ENCODE assay signal across 8 cellular contexts in genomic region chr3:139427283-139428060, GRCh38. TPM values are rescaled to one million over a fixed set of nuclear protein-coding genes. Genes with fewer than 3 reads are reported as not detected.
DNase-seq lines count a peak whose midpoint lies in the region; ATAC-seq and TF ChIP-seq lines count a peak whose summit lies in the region.

No MANE protein-coding gene starts in this region.

- H3K4me3 ChIP-seq in SK-N-SH (ENCODE audit: low read depth in 2 of 2, low read length in 1 of 2) (peak overlapping the region in 1 of 2 experiments; percentile 24; a peak in 1 of 4 replicates), esophagus muscularis mucosa (no peak overlapping the region)

- no peak overlapping the region for H3K9ac ChIP-seq in SK-N-SH

- intact Hi-C loops in esophagus muscularis mucosa (cut with DNase I) = loop anchor here (5.0 to 10.0 kb wide), 2 partner anchors 135 to 1437 kb away; no protein-coding TSS in a partner anchor

- H3K4me2 ChIP-seq in SK-N-SH = no peak overlapping the region

- H3K27ac Mint-ChIP-seq in natural killer cell treated with Interleukin-12 subunit alpha and Interleukin-12 subunit beta and Interleukin-15 and Interleukin-18, amount 100 ng/mL, for 72 hours = no peak overlapping the region

- no peaks in the 10 kb centered on the region for H3K27me3 Mint-ChIP-seq in natural killer cell treated with Interleukin-12 subunit alpha and Interleukin-12 subunit beta and Interleukin-15 and Interleukin-18, amount 100 ng/mL, for 72 hours

- POLR2A ChIA-PET in SK-N-SH (lab: Yijun Ruan, JAX) = interaction anchor here (1.4 kb wide), 1 partner anchor 134 kb away, joined by 6 read pairs; no protein-coding TSS in a partner anchor

- TF ChIP-seq POLR2A in esophagus muscularis mucosa (IDR thresholded peaks at IDR 0.05; ENCODE audit: low read depth) = no peak

- H3K36me3 ChIP-seq in SK-N-SH (replicated peaks in 1 of 2; ENCODE audit: control insufficient read depth in 1 of 2, insufficient read depth in 2 of 2, low read length in 1 of 2) (peaks cover 0 to 10% of the 10 kb centered on the region in 2 experiments), esophagus muscularis mucosa (peaks cover 0 to 33% (median 9%) of the 10 kb centered on the region in 4 donors)

- no peak overlapping the region for H2AFZ ChIP-seq in SK-N-SH (ENCODE audit: low read depth)

- no peaks in the 10 kb centered on the region for H3K79me2 ChIP-seq in SK-N-SH (ENCODE audit: insufficient read depth)

- no peaks in the 10 kb centered on the region for H3F3A ChIP-seq in SK-N-SH (replicated peaks; ENCODE audit: insufficient read depth)

- WGBS in SK-N-SH (ENCODE audit: low lambda C conversion rate) = 45% methylated on average over 7 of the region's 7 CpGs
- 43% methylated on average over 7 of the region's 7 CpGs for WGBS in esophagus muscularis mucosa

- in situ Hi-C loops in ACHN (cut with HindIII; ENCODE audit: low pct_ligation_motif_present, low pct_unique_long_range_greater_than_20kb, low sequenced_read_pairs) (no loop called here), GM13977 (cut with MboI; ENCODE audit: low pct_unique_long_range_greater_than_20kb, low sequenced_read_pairs, unreplicated experiment) (no loop called here)

- no peak overlapping the region for H3K27ac ChIP-seq in SK-N-SH (ENCODE audit: low read depth in 2 of 2, low read length in 1 of 2)
- no peak overlapping the region for H3K27ac ChIP-seq in esophagus muscularis mucosa (replicated peaks in 1 of 4)

- no peak overlapping the region for H3K4me3 Mint-ChIP-seq in natural killer cell treated with Interleukin-12 subunit alpha and Interleukin-12 subunit beta and Interleukin-15 and Interleukin-18, amount 100 ng/mL, for 72 hours

- no peaks in the 10 kb centered on the region for H3K4me1 ChIP-seq in SK-N-SH (ENCODE audit: control insufficient read depth in 1 of 2, insufficient read depth in 2 of 2, low read depth in 1 of 2, low read length in 1 of 2)
- no peaks in the 10 kb centered on the region for H3K4me1 ChIP-seq in esophagus muscularis mucosa

- CTCF ChIA-PET in SK-N-SH (lab: Yijun Ruan, JAX) = interaction anchor here (0.6 to 5.3 kb wide), 55 partner anchors 8 to 1431 kb away, joined by 3 to 141 read pairs (median 4); partner anchors contain the start of genes CLSTN2, COPB2 and RBP1

- peak; percentile 69 for DNase-seq in ACHN
- DNase-seq in GM13977 (ENCODE audit: low spot score) = peak; percentile 69
- peak; percentile 90 for DNase-seq in NCI-H146 (lab: John Stamatoyannopoulos, UW)
- DNase-seq in SK-N-SH = peak; percentile 69
- no peak for DNase-seq in esophagus muscularis mucosa (ENCODE audit: extremely low spot score)
- no peak for DNase-seq in natural killer cell treated with Interleukin-12 subunit alpha and Interleukin-12 subunit beta and Interleukin-15 and Interleukin-18, amount 100 ng/mL, for 72 hours (ENCODE audit: low spot score)
- DNase-seq in cortex of kidney (lab: John Stamatoyannopoulos, UW) = no peak

- peaks cover 0 to 4% of the 10 kb centered on the region in 2 donors for H3K4me1 Mint-ChIP-seq in natural killer cell treated with Interleukin-12 subunit alpha and Interleukin-12 subunit beta and Interleukin-15 and Interleukin-18, amount 100 ng/mL, for 72 hours (ENCODE audit: low read depth in 2 of 2)

- TF ChIP-seq CTCF in GM13977 (IDR thresholded peaks at IDR 0.05; ENCODE audit: extremely low read depth, insufficient read depth, missing control alignments) (peak; percentile 62), SK-N-SH (IDR thresholded peaks at IDR 0.05) (peak; percentile 90), esophagus muscularis mucosa (IDR thresholded peaks at IDR 0.05) (peak; percentile 68 to 78 (median 76))

- TF ChIP-seq RAD21 in SK-N-SH (IDR thresholded peaks at IDR 0.05; ENCODE audit: low read length) = peak; percentile 96

- ATAC-seq in HG02763 (IDR thresholded peaks at IDR 0.05; ENCODE audit: unreplicated experiment) = peak; percentile 65
- ATAC-seq in natural killer cell treated with Interleukin-12 subunit alpha and Interleukin-12 subunit beta and Interleukin-15 and Interleukin-18, amount 100 ng/mL, for 72 hours = peak; percentile 57 to 77

- no peaks in the 10 kb centered on the region for H3K9me3 Mint-ChIP-seq in natural killer cell treated with Interleukin-12 subunit alpha and Interleukin-12 subunit beta and Interleukin-15 and Interleukin-18, amount 100 ng/mL, for 72 hours

- no peaks in the 10 kb centered on the region for H3K9me3 ChIP-seq in SK-N-SH
- no peaks in the 10 kb centered on the region for H3K9me3 ChIP-seq in esophagus muscularis mucosa

- no peaks in the 10 kb centered on the region for H3K9me2 ChIP-seq in SK-N-SH

- H3K36me3 Mint-ChIP-seq in natural killer cell treated with Interleukin-12 subunit alpha and Interleukin-12 subunit beta and Interleukin-15 and Interleukin-18, amount 100 ng/mL, for 72 hours = no peaks in the 10 kb centered on the region

- H4K20me1 ChIP-seq in SK-N-SH (ENCODE audit: insufficient read depth) = no peaks in the 10 kb centered on the region

- H3K27me3 ChIP-seq in SK-N-SH (ENCODE audit: insufficient read depth) (no peaks in the 10 kb centered on the region), esophagus muscularis mucosa (no peaks in the 10 kb centered on the region)

- TF ChIP-seq EP300 in SK-N-SH (IDR thresholded peaks at IDR 0.05; ENCODE audit: borderline replicate concordance in 1 of 2, low read depth in 1 of 2, low read length in 1 of 2) (no peak), esophagus muscularis mucosa (IDR thresholded peaks at IDR 0.05) (no peak)

TF ChIP-seq in SK-N-SH, 30 proteins besides CTCF, POLR2A, EP300 and RAD21:
- TF ChIP-seq JUND (IDR thresholded peaks at IDR 0.05) (no peak), EZH2phosphoT487 (IDR thresholded peaks at IDR 0.05; ENCODE audit: borderline replicate concordance, low read depth) (no peak), NFIC (IDR thresholded peaks at IDR 0.05; ENCODE audit: borderline replicate concordance) (no peak), MEF2A (IDR thresholded peaks at IDR 0.05; ENCODE audit: borderline replicate concordance, low read depth) (no peak), CHD2 (IDR thresholded peaks at IDR 0.05; ENCODE audit: low read length, partially characterized antibody) (peak; percentile 29), TCF12 (IDR thresholded peaks at IDR 0.05) (no peak), MXI1 (IDR thresholded peaks at IDR 0.05; ENCODE audit: low read depth, low read length) (no peak), SMC3 (IDR thresholded peaks at IDR 0.05; ENCODE audit: low read depth, low read length) (peak; percentile 93), TEAD4 (IDR thresholded peaks at IDR 0.05; ENCODE audit: borderline replicate concordance, insufficient read depth) (no peak)
- TF ChIP-seq, protein P1, sequence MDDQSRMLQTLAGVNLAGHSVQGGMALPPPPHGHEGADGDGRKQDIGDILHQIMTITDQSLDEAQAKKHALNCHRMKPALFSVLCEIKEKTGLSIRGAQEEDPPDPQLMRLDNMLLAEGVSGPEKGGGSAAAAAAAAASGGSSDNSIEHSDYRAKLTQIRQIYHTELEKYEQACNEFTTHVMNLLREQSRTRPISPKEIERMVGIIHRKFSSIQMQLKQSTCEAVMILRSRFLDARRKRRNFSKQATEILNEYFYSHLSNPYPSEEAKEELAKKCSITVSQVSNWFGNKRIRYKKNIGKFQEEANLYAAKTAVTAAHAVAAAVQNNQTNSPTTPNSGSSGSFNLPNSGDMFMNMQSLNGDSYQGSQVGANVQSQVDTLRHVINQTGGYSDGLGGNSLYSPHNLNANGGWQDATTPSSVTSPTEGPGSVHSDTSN (IDR thresholded peaks at IDR 0.05) = no peak

RNA-seq across cellular contexts. Expression of gene COPB2, which starts 38.0 kb away (rescaled TPM):
- 69.7 and 98.7 TPM in 2 replicates for polyA plus RNA-seq in SK-N-SH (2012; rRNA removed)
- 87.4 and 92.9 TPM in 2 replicates for polyA plus RNA-seq in SK-N-SH (2012; cell fraction: cytosol; rRNA removed)
- 42.1 and 104 TPM in 2 replicates for polyA plus RNA-seq in SK-N-SH (2012; cell fraction: nucleus; rRNA removed)
- 10 to 100 TPM; 73.6 to 78.7 (median 76.3) TPM for total RNA-seq in esophagus muscularis mucosa
- total RNA-seq in natural killer cell treated with Interleukin-12 subunit alpha and Interleukin-12 subunit beta and Interleukin-15 and Interleukin-18, amount 100 ng/mL, for 72 hours = 100 to 1,000 TPM in 1 of 2 donors, 10 to 100 TPM in 1; 97.6 to 125 TPM

RNA-seq across cellular contexts. Expression of gene RBP2, which starts 48.8 kb away (rescaled TPM):
- polyA plus RNA-seq in SK-N-SH (2012; rRNA removed) = not detected in 2 replicates
- not detected in 2 replicates for polyA plus RNA-seq in SK-N-SH (2012; cell fraction: cytosol; rRNA removed)
- polyA plus RNA-seq in SK-N-SH (2012; cell fraction: nucleus; rRNA removed) = not detected in 2 replicates
- total RNA-seq in esophagus muscularis mucosa = not detected
- not detected for total RNA-seq in natural killer cell treated with Interleukin-12 subunit alpha and Interleukin-12 subunit beta and Interleukin-15 and Interleukin-18, amount 100 ng/mL, for 72 hours

Comparison
In these comparisons a context has a peak if more than half of its experiments do, and no peak if none do; other contexts are left out.
1. DNase-seq: peak in ACHN (single experiment), GM13977 (single experiment), NCI-H146 (single experiment) and SK-N-SH (single experiment); none in esophagus muscularis mucosa (single experiment), natural killer cell treated with Interleukin-12 subunit alpha and Interleukin-12 subunit beta and Interleukin-15 and Interleukin-18, amount 100 ng/mL, for 72 hours (single experiment) and cortex of kidney (single experiment).
2. Peak in every context shown above with its lines, with median percentiles within 50 percentile points of each other: CTCF ChIP-seq.